25 cellular contexts compared by ENCODE assay signal in genomic region chr14:82779301-82779700, GRCh38.
"Had no signal": no experiment of that assay in that cellular context is flagged by ENCODE, and none has a peak within 500 bp of the region (broad histone marks: within the 10 kb centered on the region; RNA-seq: fewer than 3 reads in every experiment).

No MANE protein-coding gene starts in this region.

- H3K4me3 ChIP-seq: coronary artery, dorsolateral prefrontal cortex, esophagus muscularis mucosa, gastrocnemius medialis had no signal

- H3K4me1 ChIP-seq: esophagus muscularis mucosa, foreskin keratinocyte, gastrocnemius medialis had no signal

- DNase-seq: activated CD4-positive, alpha-beta T cell treated with anti-CD3 and anti-CD28 coated beads for 1 hour; activated CD4-positive, alpha-beta T cell treated with anti-CD3 and anti-CD28 coated beads for 48 hours; activated CD4-positive, alpha-beta T cell treated with anti-CD3 and anti-CD28 coated beads, Interleukin-2, amount 50 U/mL, for 1 hour; activated CD4-positive, alpha-beta T cell treated with anti-CD3 and anti-CD28 coated beads, Interleukin-2, amount 50 U/mL, for 48 hours; activated CD4-positive, CD25-positive, alpha-beta regulatory T cell; activated CD8-positive, alpha-beta memory T cell treated with anti-CD3 and anti-CD28 coated beads for 24 hours; activated CD8-positive, alpha-beta T cell treated with anti-CD3 and anti-CD28 coated beads for 36 hours; activated effector memory CD4-positive, alpha-beta T cell treated with Interleukin-2 at 50 U/mL for 16 hours; activated gamma-delta T cell treated with Interleukin-2 at 50 U/mL for 16 hours; activated naive CD4-positive, alpha-beta T cell treated with anti-CD3 and anti-CD28 coated beads, Interleukin-2, amount 50 U/mL, for 16 hours; activated naive CD4-positive, alpha-beta T cell treated with Interleukin-2 at 50 U/mL for 16 hours; activated T-cell treated with anti-CD3 and anti-CD28 coated beads, Interleukin-2, amount 50 U/mL, for 4 hours; amniotic stem cell; anterior cingulate cortex; brain microvascular endothelial cell; dorsolateral prefrontal cortex; effector memory CD4-positive, alpha-beta T cell; endodermal cell; foreskin keratinocyte; gastrocnemius medialis; head of caudate nucleus; T-helper 2 cell had no signal

- H3K36me3 ChIP-seq: brain microvascular endothelial cell, esophagus muscularis mucosa, gastrocnemius medialis had no signal

- ATAC-seq: activated CD8-positive, alpha-beta T cell treated with anti-CD3 and anti-CD28 coated beads for 36 hours; activated T-cell treated with anti-CD3 and anti-CD28 coated beads, Interleukin-2, amount 50 U/mL, for 4 hours; activated T-helper 17 cell treated with anti-CD3 and anti-CD28 coated beads, Interleukin-2, amount 50 U/mL, for 72 hours; foreskin keratinocyte; gastrocnemius medialis had no signal

- H3K27me3 ChIP-seq: brain microvascular endothelial cell, dorsolateral prefrontal cortex, esophagus muscularis mucosa, foreskin keratinocyte, gastrocnemius medialis had no signal

- H3K27ac ChIP-seq: brain microvascular endothelial cell, coronary artery, dorsolateral prefrontal cortex, esophagus muscularis mucosa, foreskin keratinocyte, gastrocnemius medialis had no signal

- H3K9me3 ChIP-seq: esophagus muscularis mucosa, gastrocnemius medialis had no signal
